In genomic region chr11:117735350-117735977, GRCh38 we compare ENCODE assay signal across 19 cellular contexts.
"Had no signal": no experiment of that assay in that cellular context is flagged by ENCODE, and none has a peak within 500 bp of the region (broad histone marks: within the 10 kb centered on the region; RNA-seq: fewer than 3 reads in every experiment).

No MANE protein-coding gene starts in this region.

- ATAC-seq: activated CD4-positive, alpha-beta T cell treated with anti-CD3 and anti-CD28 coated beads for 36 hours; activated naive CD4-positive, alpha-beta T cell treated with anti-CD3 and anti-CD28 coated beads, Interleukin-2, amount 50 U/mL, for 72 hours; left ventricle myocardium superior; natural killer cell; T-helper 17 cell had no signal

- H3K27ac Mint-ChIP-seq: activated CD4-positive, alpha-beta memory T cell treated with anti-CD3 and anti-CD28 coated beads, Interleukin-2, amount 10 ng/mL, durations not matched to agents 7 days and 5 days; activated CD4-positive, alpha-beta T cell treated with anti-CD3 and anti-CD28 coated beads for 36 hours; activated naive CD4-positive, alpha-beta T cell treated with anti-CD3 and anti-CD28 coated beads, Interleukin-2, amount 50 U/mL, for 72 hours; memory B cell; natural killer cell; T-helper 17 cell had no signal

- H3K36me3 Mint-ChIP-seq: activated naive CD4-positive, alpha-beta T cell treated with anti-CD3 and anti-CD28 coated beads, Interleukin-2, amount 50 U/mL, for 72 hours; memory B cell; natural killer cell had no signal

- H3K27ac ChIP-seq: coronary artery, esophagus squamous epithelium, right atrium auricular region had no signal

- H3K4me1 Mint-ChIP-seq: activated CD4-positive, alpha-beta T cell treated with anti-CD3 and anti-CD28 coated beads for 36 hours; memory B cell; natural killer cell had no signal

- H3K9me3 Mint-ChIP-seq: activated CD4-positive, alpha-beta memory T cell treated with anti-CD3 and anti-CD28 coated beads, Interleukin-2, amount 10 ng/mL, durations not matched to agents 7 days and 5 days; activated naive CD4-positive, alpha-beta T cell treated with anti-CD3 and anti-CD28 coated beads, Interleukin-2, amount 50 U/mL, for 72 hours; memory B cell; natural killer cell had no signal

- H3K4me3 Mint-ChIP-seq: activated CD4-positive, alpha-beta memory T cell treated with anti-CD3 and anti-CD28 coated beads, Interleukin-2, amount 10 ng/mL, durations not matched to agents 7 days and 5 days; activated CD4-positive, alpha-beta T cell treated with anti-CD3 and anti-CD28 coated beads for 36 hours; memory B cell; natural killer cell; T-helper 17 cell had no signal

- DNase-seq: activated CD4-positive, alpha-beta memory T cell treated with anti-CD3 and anti-CD28 coated beads, Interleukin-2, amount 10 ng/mL, durations not matched to agents 7 days and 5 days; activated CD4-positive, alpha-beta T cell treated with anti-CD3 and anti-CD28 coated beads for 36 hours; activated CD8-positive, alpha-beta memory T cell treated with anti-CD3 and anti-CD28 coated beads, Interleukin-2, amount 50 U/mL, for 4 hours; activated effector memory CD4-positive, alpha-beta T cell treated with anti-CD3 and anti-CD28 coated beads, Interleukin-2, amount 50 U/mL, for 16 hours; activated T-cell treated with anti-CD3 and anti-CD28 coated beads, Interleukin-2, amount 50 U/mL, for 48 hours; central memory CD4-positive, alpha-beta T cell; effector CD8-positive, alpha-beta T cell; esophagus squamous epithelium; left ventricle myocardium superior; natural killer cell; stimulated activated CD4-positive, alpha-beta T cell treated with anti-CD3 and anti-CD28 coated beads, Interleukin-15, amount 100 ng/mL, for 24 hours; stimulated activated CD4-positive, alpha-beta T cell treated with anti-CD3 and anti-CD28 coated beads, Interleukin-4, amount 100 ng/mL, for 1 hour; stimulated activated naive CD4-positive, alpha-beta T cell; T-helper 17 cell; trophoblast cell had no signal

- H3K27me3 Mint-ChIP-seq: activated CD4-positive, alpha-beta T cell treated with anti-CD3 and anti-CD28 coated beads for 36 hours had no signal
